8 cellular contexts compared by ENCODE assay signal in the genomic region with DNA sequence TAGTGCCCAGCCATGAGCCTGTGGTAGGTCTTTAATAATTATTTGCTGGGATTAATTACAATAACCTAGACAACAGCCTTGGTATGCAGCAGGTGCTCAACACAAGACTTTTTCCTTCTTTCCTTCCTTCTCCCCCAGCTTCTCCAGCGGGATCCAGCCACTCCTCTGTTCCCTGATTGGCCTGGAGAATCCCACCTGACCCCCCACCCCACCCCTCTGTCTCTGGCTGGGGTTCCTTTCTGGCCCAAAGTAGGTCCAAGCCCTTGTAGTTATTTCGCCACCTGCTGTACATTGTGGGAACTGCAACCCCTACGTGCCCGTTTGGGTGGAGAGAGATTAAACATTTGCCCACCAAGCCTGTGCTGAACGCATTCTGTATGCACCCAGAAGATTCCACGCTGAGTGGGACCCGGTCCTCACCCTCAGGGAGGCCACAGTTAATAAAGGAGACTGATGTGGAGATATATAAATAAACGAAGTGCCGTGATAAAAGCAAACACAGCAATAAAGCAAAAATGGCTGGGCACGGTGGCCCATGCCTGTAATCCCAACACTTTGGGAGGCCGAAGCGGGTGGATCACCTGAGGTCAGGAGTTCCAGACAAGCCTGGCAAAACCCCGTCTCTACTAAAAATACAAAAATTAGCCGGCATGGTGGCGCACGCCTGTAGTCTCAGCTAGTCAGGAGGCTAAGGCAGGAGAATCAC. TPM values are rescaled to one million over a fixed set of nuclear protein-coding genes. Genes with fewer than 3 reads are reported as not detected.
A peak's percentile ranks its signal among the peaks of the same experiment; 100 is the strongest.
DNase-seq lines count a peak whose midpoint lies in the region; ATAC-seq and TF ChIP-seq lines count a peak whose summit lies in the region.

No MANE protein-coding gene starts in this region.

- H3K27me3 ChIP-seq in MG63 (no peaks in the 10 kb centered on the region), adrenal gland (no peaks in the 10 kb centered on the region), hepatocyte (no peaks in the 10 kb centered on the region)

- H4K20me1 ChIP-seq in hepatocyte (ENCODE audit: insufficient read depth, poor library complexity, severe bottlenecking): no peaks in the 10 kb centered on the region

- TF ChIP-seq POLR2A in adrenal gland (IDR thresholded peaks at IDR 0.05): no peak

- H3K4me2 ChIP-seq in hepatocyte: no peak overlapping the region

- ATAC-seq in HG02970 (IDR thresholded peaks at IDR 0.05; ENCODE audit: low FRiP score, unreplicated experiment): no peak

- no peaks in the 10 kb centered on the region for H3K9me2 ChIP-seq in hepatocyte (replicated peaks; ENCODE audit: insufficient read depth)

- H3K36me3 ChIP-seq in MG63 (peaks cover 73% of the 10 kb centered on the region), adrenal gland (replicated peaks in 1 of 2) (peaks cover 0 to 24% of the 10 kb centered on the region in 2 donors), hepatocyte (replicated peaks; ENCODE audit: insufficient read depth, low read depth) (no peaks in the 10 kb centered on the region)

- H3K4me1 ChIP-seq in adrenal gland (replicated peaks in 1 of 2) (no peaks in the 10 kb centered on the region), hepatocyte (ENCODE audit: insufficient read depth) (no peaks in the 10 kb centered on the region)

- H3K79me2 ChIP-seq in hepatocyte: no peaks in the 10 kb centered on the region

- H2AFZ ChIP-seq in hepatocyte: no peak overlapping the region

- peak; percentile 92 for TF ChIP-seq CTCF in GM12865 (IDR thresholded peaks at IDR 0.05; ENCODE audit: insufficient read depth, low read depth, low read length, missing control alignments)
- peak; percentile 79 to 97 (median 88) for TF ChIP-seq CTCF in adrenal gland (IDR thresholded peaks at IDR 0.05)
- TF ChIP-seq CTCF in hepatocyte (IDR thresholded peaks at IDR 0.05; ENCODE audit: poor library complexity): peak; percentile 72

- intact Hi-C loops in adrenal gland (cut with DNase I): loop anchor here in 1 of 2 donors (10.0 kb wide), 1 partner anchor 180 kb away; no protein-coding TSS in a partner anchor

- H3K27ac ChIP-seq in adrenal gland: no peak overlapping the region
- H3K27ac ChIP-seq in hepatocyte: no peak overlapping the region

- 52 to 66% (median 56%) methylated on average over 14 to 16 of the region's 16 CpGs for WGBS in adrenal gland, 4 donors
- WGBS in hepatocyte (ENCODE audit: low lambda C conversion rate, missing lambda C conversion rate): 64% methylated on average over 16 of the region's 16 CpGs

- DNase-seq in GM12865 (ENCODE audit: low read depth) (peak; percentile 79), MG63 (peak; percentile 82), T-helper 2 cell (peak; percentile 32 to 69 (median 59)), adrenal gland (peak; percentile 67 to 91 (median 85)), hepatocyte (ENCODE audit: low spot score) (peak; percentile 81), mesenteric fat pad (ENCODE audit: low spot score) (no peak)
- peak; percentile 56 to 68 (median 62) for DNase-seq in stimulated activated CD4-positive, alpha-beta T cell treated with anti-CD3 and anti-CD28 coated beads, Interleukin-1b, Interleukin-23, amount 100 ng/mL, for 24 hours (ENCODE audit: low read depth in 4 of 4, low spot score in 1 of 4)

- H3K9me3 ChIP-seq in MG63 (no peaks in the 10 kb centered on the region), adrenal gland (replicated peaks in 1 of 3) (no peaks in the 10 kb centered on the region), hepatocyte (ENCODE audit: low read depth) (no peaks in the 10 kb centered on the region)

- H3K4me3 ChIP-seq in GM12865 (ENCODE audit: low read depth, low read length) (no peak overlapping the region), MG63 (no peak overlapping the region), adrenal gland (no peak overlapping the region), hepatocyte (no peak overlapping the region)

RNA-seq across cellular contexts. Expression of a gene that starts 32.1 kb away (rescaled TPM):
- 33.4 and 45.4 TPM in 2 replicates for total RNA-seq in MG63 (2014; rRNA removed; shearing (Covaris generic); ENCODE audit: low replicate concordance)
- total RNA-seq in adrenal gland (10 to 100 TPM; 32.6 to 63.4 (median 44.0) TPM), hepatocyte (26.6 and 28.2 TPM in 2 replicates), mesenteric fat pad (54.3 TPM)
- polyA plus RNA-seq in adrenal gland (100 to 1,000 TPM in 1 of 3 donors, 10 to 100 TPM in 2; 12.4 to 160 (median 57.0) TPM), hepatocyte (42.9 and 52.4 TPM in 2 replicates)

RNA-seq across cellular contexts. Expression of a gene that starts 37.7 kb away (rescaled TPM):
- total RNA-seq in MG63 (2014; rRNA removed; shearing (Covaris generic); ENCODE audit: low replicate concordance): 2.5 and 12.5 TPM in 2 replicates
- total RNA-seq in adrenal gland (10 to 100 TPM in 7 of 8 donors, 1 to 10 TPM in 1; 9.5 to 31.7 (median 18.7) TPM), hepatocyte (20.3 and 22.9 TPM in 2 replicates), mesenteric fat pad (8.4 TPM)
- polyA plus RNA-seq in adrenal gland (10 to 100 TPM; 28.5 to 31.5 (median 29.0) TPM), hepatocyte (275 and 276 TPM in 2 replicates)
